ENCODE assay signal across 1 cellular context in the genomic region with DNA sequence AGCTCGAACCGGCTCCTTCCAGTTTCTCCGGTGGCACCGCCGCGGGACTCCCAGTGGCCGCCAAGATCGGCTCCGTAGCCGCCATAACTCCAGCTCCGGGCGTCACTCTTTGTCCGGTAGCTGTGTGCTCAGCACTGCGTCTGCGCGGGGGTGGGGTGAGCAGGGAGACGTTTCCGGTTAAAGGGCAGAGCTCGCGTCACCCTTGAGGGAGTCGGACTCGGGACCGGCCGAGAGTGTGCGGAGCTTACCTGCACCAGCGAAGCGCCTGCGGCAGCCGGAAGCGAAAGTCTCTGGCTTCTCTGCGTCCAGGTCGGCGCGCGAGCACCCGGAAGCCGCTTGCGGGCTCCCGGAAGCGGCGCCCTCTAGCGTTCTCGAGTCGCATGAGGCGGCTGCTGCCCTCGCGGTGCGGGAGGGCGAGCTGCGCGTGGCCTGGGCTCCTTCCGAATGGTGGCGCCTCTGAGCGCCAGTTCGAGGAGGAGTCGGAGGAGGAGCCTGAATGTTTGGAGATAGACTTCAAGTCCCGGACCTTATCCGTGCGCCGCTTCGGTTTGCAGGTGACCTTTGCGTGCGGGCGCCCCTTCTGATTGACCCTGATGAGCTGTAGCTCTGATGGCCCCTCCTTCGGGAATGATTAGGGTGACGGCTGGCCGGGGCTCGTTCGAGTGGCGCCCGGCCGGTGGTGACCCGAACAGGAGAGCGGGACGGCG.
TF ChIP-seq lines count a peak whose summit lies in the region.

A gene (minus strand): TSS at position 303 of the 707 bp plus-strand sequence. CDS start 218 bp downstream, at position 85.

TF ChIP-seq in GM12878, 131 proteins besides CTCF, POLR2A, EP300 and RAD21 (continued from another document and continues in another):
- TF ChIP-seq, protein P1, sequence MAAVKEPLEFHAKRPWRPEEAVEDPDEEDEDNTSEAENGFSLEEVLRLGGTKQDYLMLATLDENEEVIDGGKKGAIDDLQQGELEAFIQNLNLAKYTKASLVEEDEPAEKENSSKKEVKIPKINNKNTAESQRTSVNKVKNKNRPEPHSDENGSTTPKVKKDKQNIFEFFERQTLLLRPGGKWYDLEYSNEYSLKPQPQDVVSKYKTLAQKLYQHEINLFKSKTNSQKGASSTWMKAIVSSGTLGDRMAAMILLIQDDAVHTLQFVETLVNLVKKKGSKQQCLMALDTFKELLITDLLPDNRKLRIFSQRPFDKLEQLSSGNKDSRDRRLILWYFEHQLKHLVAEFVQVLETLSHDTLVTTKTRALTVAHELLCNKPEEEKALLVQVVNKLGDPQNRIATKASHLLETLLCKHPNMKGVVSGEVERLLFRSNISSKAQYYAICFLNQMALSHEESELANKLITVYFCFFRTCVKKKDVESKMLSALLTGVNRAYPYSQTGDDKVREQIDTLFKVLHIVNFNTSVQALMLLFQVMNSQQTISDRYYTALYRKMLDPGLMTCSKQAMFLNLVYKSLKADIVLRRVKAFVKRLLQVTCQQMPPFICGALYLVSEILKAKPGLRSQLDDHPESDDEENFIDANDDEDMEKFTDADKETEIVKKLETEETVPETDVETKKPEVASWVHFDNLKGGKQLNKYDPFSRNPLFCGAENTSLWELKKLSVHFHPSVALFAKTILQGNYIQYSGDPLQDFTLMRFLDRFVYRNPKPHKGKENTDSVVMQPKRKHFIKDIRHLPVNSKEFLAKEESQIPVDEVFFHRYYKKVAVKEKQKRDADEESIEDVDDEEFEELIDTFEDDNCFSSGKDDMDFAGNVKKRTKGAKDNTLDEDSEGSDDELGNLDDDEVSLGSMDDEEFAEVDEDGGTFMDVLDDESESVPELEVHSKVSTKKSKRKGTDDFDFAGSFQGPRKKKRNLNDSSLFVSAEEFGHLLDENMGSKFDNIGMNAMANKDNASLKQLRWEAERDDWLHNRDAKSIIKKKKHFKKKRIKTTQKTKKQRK (IDR thresholded peaks at IDR 0.05; ENCODE audit: low read depth, low read length) = no peak
- TF ChIP-seq ZNF622 (IDR thresholded peaks at IDR 0.05) (no peak), POU2F2 (IDR thresholded peaks at IDR 0.05; ENCODE audit: borderline replicate concordance, low read depth, low read length) (peak; percentile 70; the same call in 2 of the 3 replicates), STAT1 (conservative IDR thresholded peaks at IDR 0.05) (no peak), CBX5 (IDR thresholded peaks at IDR 0.05; ENCODE audit: low read depth) (peak; percentile 91), EZH2 (IDR thresholded peaks at IDR 0.05; ENCODE audit: borderline replicate concordance, control insufficient read depth, low read depth, low read length) (no peak), PAX8 (IDR thresholded peaks at IDR 0.05) (no peak), MTA3 (IDR thresholded peaks at IDR 0.05; ENCODE audit: borderline replicate concordance, low read length) (no peak), STAT3 (IDR thresholded peaks at IDR 0.05; ENCODE audit: low read depth, low read length) (no peak), GABPA (IDR thresholded peaks at IDR 0.05; ENCODE audit: low read depth) (peak; percentile 97), ATF7 (IDR thresholded peaks at IDR 0.05; ENCODE audit: low read depth) (peak; percentile 60), SMAD1 (IDR thresholded peaks at IDR 0.05; ENCODE audit: low read depth, partially characterized antibody) (no peak), CHD4 (IDR thresholded peaks at IDR 0.05) (no peak), SREBF1 (IDR thresholded peaks at IDR 0.05; ENCODE audit: low read length) (0 out of 2 replicates have a peak, but pooled peaks have one; percentile 15), MYB (IDR thresholded peaks at IDR 0.05; ENCODE audit: borderline replicate concordance, low read depth, low read length) (no peak), CHD1 (IDR thresholded peaks at IDR 0.05; ENCODE audit: low read depth, low read length) (no peak), POLR2AphosphoS5 (IDR thresholded peaks at IDR 0.05; ENCODE audit: low read length) (peak; percentile 95), NFYA (IDR thresholded peaks at IDR 0.05; ENCODE audit: borderline replicate concordance, low read depth, low read length) (no peak), TCF3 (IDR thresholded peaks at IDR 0.05; ENCODE audit: borderline replicate concordance, insufficient read depth, low read depth, low read length) (0 out of 2 replicates have a peak, but pooled peaks have one; percentile 17), IKZF1 (conservative IDR thresholded peaks at IDR 0.05) (peak; percentile 94), KDM1A (IDR thresholded peaks at IDR 0.05; ENCODE audit: borderline replicate concordance) (no peak), PAX5 (IDR thresholded peaks at IDR 0.05; ENCODE audit: borderline replicate concordance, low read depth, low read length) (peak; percentile 84), TARDBP (IDR thresholded peaks at IDR 0.05; ENCODE audit: borderline replicate concordance) (no peak; the same call in 1 of the 2 replicates), ETV6 (conservative IDR thresholded peaks at IDR 0.05 in 1 of 2, IDR thresholded peaks at IDR 0.05 in 1 of 2; ENCODE audit: borderline replicate concordance in 1 of 2, low read depth in 1 of 2) (peak in 1 of 2 experiments; percentile 96; a peak in 2 of 4 replicates), YY1 (IDR thresholded peaks at IDR 0.05; ENCODE audit: low read depth, low read length) (peak; percentile 96), CBX3 (IDR thresholded peaks at IDR 0.05; ENCODE audit: borderline replicate concordance, low read depth) (no peak), NFIC (IDR thresholded peaks at IDR 0.05; ENCODE audit: low read depth, low read length) (no peak), HCFC1 (IDR thresholded peaks at IDR 0.05; ENCODE audit: low read length) (peak; percentile 78), CHD2 (IDR thresholded peaks at IDR 0.05; ENCODE audit: borderline replicate concordance, low read depth, low read length) (peak; percentile 81), RAD51 (IDR thresholded peaks at IDR 0.05) (no peak), MTA2 (IDR thresholded peaks at IDR 0.05; ENCODE audit: low read depth) (no peak), DPF2 (IDR thresholded peaks at IDR 0.05) (peak; percentile 22; the same call in 1 of the 2 replicates)
- TF ChIP-seq, protein P2, sequence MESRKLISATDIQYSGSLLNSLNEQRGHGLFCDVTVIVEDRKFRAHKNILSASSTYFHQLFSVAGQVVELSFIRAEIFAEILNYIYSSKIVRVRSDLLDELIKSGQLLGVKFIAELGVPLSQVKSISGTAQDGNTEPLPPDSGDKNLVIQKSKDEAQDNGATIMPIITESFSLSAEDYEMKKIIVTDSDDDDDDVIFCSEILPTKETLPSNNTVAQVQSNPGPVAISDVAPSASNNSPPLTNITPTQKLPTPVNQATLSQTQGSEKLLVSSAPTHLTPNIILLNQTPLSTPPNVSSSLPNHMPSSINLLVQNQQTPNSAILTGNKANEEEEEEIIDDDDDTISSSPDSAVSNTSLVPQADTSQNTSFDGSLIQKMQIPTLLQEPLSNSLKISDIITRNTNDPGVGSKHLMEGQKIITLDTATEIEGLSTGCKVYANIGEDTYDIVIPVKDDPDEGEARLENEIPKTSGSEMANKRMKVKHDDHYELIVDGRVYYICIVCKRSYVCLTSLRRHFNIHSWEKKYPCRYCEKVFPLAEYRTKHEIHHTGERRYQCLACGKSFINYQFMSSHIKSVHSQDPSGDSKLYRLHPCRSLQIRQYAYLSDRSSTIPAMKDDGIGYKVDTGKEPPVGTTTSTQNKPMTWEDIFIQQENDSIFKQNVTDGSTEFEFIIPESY (IDR thresholded peaks at IDR 0.05) = no peak
- TF ChIP-seq, protein P3, sequence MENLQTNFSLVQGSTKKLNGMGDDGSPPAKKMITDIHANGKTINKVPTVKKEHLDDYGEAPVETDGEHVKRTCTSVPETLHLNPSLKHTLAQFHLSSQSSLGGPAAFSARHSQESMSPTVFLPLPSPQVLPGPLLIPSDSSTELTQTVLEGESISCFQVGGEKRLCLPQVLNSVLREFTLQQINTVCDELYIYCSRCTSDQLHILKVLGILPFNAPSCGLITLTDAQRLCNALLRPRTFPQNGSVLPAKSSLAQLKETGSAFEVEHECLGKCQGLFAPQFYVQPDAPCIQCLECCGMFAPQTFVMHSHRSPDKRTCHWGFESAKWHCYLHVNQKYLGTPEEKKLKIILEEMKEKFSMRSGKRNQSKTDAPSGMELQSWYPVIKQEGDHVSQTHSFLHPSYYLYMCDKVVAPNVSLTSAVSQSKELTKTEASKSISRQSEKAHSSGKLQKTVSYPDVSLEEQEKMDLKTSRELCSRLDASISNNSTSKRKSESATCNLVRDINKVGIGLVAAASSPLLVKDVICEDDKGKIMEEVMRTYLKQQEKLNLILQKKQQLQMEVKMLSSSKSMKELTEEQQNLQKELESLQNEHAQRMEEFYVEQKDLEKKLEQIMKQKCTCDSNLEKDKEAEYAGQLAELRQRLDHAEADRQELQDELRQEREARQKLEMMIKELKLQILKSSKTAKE (IDR thresholded peaks at IDR 0.05; ENCODE audit: low read depth, poor library complexity, severe bottlenecking) = no peak
- TF ChIP-seq, protein P4, sequence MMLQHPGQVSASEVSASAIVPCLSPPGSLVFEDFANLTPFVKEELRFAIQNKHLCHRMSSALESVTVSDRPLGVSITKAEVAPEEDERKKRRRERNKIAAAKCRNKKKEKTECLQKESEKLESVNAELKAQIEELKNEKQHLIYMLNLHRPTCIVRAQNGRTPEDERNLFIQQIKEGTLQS (IDR thresholded peaks at IDR 0.05; ENCODE audit: borderline replicate concordance, extremely low read depth, low read depth, low read length) = 0 out of 2 replicates have a peak, but pooled peaks have one; percentile 48
- TF ChIP-seq, protein P5, sequence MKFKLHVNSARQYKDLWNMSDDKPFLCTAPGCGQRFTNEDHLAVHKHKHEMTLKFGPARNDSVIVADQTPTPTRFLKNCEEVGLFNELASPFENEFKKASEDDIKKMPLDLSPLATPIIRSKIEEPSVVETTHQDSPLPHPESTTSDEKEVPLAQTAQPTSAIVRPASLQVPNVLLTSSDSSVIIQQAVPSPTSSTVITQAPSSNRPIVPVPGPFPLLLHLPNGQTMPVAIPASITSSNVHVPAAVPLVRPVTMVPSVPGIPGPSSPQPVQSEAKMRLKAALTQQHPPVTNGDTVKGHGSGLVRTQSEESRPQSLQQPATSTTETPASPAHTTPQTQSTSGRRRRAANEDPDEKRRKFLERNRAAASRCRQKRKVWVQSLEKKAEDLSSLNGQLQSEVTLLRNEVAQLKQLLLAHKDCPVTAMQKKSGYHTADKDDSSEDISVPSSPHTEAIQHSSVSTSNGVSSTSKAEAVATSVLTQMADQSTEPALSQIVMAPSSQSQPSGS (IDR thresholded peaks at IDR 0.05; ENCODE audit: low read length) = peak; percentile 20; the same call in 1 of the 2 replicates
- TF ChIP-seq, protein P6, sequence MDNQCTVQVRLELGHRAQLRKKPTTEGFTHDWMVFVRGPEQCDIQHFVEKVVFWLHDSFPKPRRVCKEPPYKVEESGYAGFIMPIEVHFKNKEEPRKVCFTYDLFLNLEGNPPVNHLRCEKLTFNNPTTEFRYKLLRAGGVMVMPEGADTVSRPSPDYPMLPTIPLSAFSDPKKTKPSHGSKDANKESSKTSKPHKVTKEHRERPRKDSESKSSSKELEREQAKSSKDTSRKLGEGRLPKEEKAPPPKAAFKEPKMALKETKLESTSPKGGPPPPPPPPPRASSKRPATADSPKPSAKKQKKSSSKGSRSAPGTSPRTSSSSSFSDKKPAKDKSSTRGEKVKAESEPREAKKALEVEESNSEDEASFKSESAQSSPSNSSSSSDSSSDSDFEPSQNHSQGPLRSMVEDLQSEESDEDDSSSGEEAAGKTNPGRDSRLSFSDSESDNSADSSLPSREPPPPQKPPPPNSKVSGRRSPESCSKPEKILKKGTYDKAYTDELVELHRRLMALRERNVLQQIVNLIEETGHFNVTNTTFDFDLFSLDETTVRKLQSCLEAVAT (IDR thresholded peaks at IDR 0.05) = 0 out of 2 replicates have a peak, but pooled peaks have one; percentile 46
- TF ChIP-seq, protein P7, sequence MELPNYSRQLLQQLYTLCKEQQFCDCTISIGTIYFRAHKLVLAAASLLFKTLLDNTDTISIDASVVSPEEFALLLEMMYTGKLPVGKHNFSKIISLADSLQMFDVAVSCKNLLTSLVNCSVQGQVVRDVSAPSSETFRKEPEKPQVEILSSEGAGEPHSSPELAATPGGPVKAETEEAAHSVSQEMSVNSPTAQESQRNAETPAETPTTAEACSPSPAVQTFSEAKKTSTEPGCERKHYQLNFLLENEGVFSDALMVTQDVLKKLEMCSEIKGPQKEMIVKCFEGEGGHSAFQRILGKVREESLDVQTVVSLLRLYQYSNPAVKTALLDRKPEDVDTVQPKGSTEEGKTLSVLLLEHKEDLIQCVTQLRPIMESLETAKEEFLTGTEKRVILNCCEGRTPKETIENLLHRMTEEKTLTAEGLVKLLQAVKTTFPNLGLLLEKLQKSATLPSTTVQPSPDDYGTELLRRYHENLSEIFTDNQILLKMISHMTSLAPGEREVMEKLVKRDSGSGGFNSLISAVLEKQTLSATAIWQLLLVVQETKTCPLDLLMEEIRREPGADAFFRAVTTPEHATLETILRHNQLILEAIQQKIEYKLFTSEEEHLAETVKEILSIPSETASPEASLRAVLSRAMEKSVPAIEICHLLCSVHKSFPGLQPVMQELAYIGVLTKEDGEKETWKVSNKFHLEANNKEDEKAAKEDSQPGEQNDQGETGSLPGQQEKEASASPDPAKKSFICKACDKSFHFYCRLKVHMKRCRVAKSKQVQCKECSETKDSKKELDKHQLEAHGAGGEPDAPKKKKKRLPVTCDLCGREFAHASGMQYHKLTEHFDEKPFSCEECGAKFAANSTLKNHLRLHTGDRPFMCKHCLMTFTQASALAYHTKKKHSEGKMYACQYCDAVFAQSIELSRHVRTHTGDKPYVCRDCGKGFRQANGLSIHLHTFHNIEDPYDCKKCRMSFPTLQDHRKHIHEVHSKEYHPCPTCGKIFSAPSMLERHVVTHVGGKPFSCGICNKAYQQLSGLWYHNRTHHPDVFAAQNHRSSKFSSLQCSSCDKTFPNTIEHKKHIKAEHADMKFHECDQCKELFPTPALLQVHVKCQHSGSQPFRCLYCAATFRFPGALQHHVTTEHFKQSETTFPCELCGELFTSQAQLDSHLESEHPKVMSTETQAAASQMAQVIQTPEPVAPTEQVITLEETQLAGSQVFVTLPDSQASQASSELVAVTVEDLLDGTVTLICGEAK (IDR thresholded peaks at IDR 0.05; ENCODE audit: borderline replicate concordance) = peak; percentile 98
- TF ChIP-seq, protein P8, sequence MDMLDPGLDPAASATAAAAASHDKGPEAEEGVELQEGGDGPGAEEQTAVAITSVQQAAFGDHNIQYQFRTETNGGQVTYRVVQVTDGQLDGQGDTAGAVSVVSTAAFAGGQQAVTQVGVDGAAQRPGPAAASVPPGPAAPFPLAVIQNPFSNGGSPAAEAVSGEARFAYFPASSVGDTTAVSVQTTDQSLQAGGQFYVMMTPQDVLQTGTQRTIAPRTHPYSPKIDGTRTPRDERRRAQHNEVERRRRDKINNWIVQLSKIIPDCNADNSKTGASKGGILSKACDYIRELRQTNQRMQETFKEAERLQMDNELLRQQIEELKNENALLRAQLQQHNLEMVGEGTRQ (IDR thresholded peaks at IDR 0.05; ENCODE audit: borderline replicate concordance, low read depth, low read length) = no peak
- TF ChIP-seq, protein P9, sequence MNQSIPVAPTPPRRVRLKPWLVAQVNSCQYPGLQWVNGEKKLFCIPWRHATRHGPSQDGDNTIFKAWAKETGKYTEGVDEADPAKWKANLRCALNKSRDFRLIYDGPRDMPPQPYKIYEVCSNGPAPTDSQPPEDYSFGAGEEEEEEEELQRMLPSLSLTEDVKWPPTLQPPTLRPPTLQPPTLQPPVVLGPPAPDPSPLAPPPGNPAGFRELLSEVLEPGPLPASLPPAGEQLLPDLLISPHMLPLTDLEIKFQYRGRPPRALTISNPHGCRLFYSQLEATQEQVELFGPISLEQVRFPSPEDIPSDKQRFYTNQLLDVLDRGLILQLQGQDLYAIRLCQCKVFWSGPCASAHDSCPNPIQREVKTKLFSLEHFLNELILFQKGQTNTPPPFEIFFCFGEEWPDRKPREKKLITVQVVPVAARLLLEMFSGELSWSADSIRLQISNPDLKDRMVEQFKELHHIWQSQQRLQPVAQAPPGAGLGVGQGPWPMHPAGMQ (IDR thresholded peaks at IDR 0.05; ENCODE audit: borderline replicate concordance) = no peak
